ENCODE assay signal across 17 cellular contexts in the genomic region with DNA sequence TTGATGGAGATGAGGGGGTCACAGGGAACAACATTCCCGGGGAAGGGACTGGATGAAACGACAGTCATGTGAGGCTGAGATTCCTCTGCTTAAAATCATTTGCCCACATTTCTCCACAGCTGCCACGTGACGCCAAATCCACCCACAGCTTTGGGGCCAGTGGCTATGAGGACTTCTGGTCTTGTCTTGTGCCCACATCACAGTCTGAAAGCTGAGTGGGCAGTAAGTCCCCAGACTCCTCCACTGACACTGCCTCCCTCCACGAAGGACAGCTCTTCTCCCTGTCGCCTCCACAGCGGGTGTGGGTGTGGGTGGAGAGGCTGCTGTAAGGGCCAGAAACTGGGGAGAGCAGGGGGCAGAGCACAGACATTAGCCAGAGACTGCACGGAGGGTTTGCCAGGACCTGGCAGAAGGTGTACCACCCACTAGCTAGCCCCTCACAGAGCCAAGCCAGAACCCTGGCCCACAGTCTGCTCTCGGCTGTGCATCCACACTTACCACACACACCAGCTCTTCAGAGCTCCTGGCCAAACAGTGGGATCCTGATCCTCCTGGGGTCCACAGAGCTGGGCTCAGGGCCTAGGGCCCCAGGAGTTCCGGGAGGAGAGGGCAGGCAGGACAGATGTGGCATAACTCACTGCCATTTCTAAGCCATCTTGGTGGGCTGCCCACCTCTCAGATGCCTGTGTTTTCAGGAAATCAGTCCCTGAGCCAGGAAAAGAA.
"Had no signal": no experiment of that assay in that cellular context is flagged by ENCODE, and none has a peak within 500 bp of the region (broad histone marks: within the 10 kb centered on the region; RNA-seq: fewer than 3 reads in every experiment).

No MANE protein-coding gene starts in this region.

- DNase-seq: esophagus squamous epithelium; foreskin fibroblast; immature natural killer cell; left colon; mesendoderm; naive thymus-derived CD4-positive, alpha-beta T cell; right cardiac atrium; stimulated activated CD4-positive, alpha-beta T cell treated with anti-CD3 and anti-CD28 coated beads, Interleukin-4, amount 100 ng/mL, for 1 hour; stimulated activated CD8-positive, alpha-beta memory T cell treated with anti-CD3 and anti-CD28 coated beads, Interleukin-4, amount 100 ng/mL, for 48 hours; stimulated activated naive CD8-positive, alpha-beta T cell treated with anti-CD3 and anti-CD28 coated beads, Interleukin-15, Interleukin-2, amounts not matched to agents 100 U/mL and 50 U/mL, for 24 hours; tibial artery; upper lobe of left lung; uterus had no signal

- H3K4me1 ChIP-seq: esophagus squamous epithelium, suprapubic skin, tibial artery, upper lobe of left lung, uterus had no signal

- H3K9me3 ChIP-seq: esophagus squamous epithelium, gastroesophageal sphincter, neutrophil, suprapubic skin, tibial artery, upper lobe of left lung, uterus had no signal

- ATAC-seq: gastroesophageal sphincter; left colon; naive thymus-derived CD4-positive, alpha-beta T cell; right cardiac atrium; stimulated activated effector memory CD8-positive, alpha-beta T cell treated with anti-CD3 and anti-CD28 coated beads, Interleukin-12 subunit alpha, Interleukin-12 subunit beta, amount 100 ng/mL, for 72 hours; stimulated activated naive CD8-positive, alpha-beta T cell treated with anti-CD3 and anti-CD28 coated beads, Interleukin-15, Interleukin-2, amounts not matched to agents 100 U/mL and 50 U/mL, for 24 hours had no signal

- H3K36me3 ChIP-seq: esophagus squamous epithelium, gastroesophageal sphincter, neutrophil, suprapubic skin, tibial artery, upper lobe of left lung, uterus had no signal

- H3K27ac ChIP-seq: esophagus squamous epithelium, gastroesophageal sphincter, neutrophil, suprapubic skin, tibial artery, upper lobe of left lung, uterus had no signal

- H3K4me3 ChIP-seq: esophagus squamous epithelium, gastroesophageal sphincter, suprapubic skin, tibial artery, upper lobe of left lung, uterus had no signal

- H3K27me3 ChIP-seq: esophagus squamous epithelium, gastroesophageal sphincter, neutrophil, suprapubic skin, tibial artery, upper lobe of left lung, uterus had no signal
